23 cellular contexts compared by ENCODE assay signal in the genomic region with DNA sequence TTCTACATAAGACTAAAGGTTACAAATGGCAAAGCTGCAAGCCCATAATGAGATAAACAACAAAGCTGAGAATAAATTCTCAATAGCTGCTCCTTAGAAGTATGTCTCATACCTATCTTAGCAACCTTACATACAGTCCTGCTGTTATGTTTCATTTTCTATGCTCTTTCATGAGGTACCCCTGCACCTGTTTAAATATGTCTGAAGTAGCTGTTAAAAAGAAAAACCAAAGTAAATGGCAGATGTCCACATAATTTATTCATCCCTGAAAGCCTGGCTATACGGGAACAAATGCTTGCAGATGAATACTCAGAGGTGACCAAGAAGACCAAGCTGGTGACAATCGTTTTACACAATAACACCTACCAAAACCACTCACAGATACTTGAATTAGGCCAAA. TPM values are rescaled to one million over a fixed set of nuclear protein-coding genes. Genes with fewer than 3 reads are reported as not detected.
DNase-seq lines count a peak whose midpoint lies in the region; ATAC-seq and TF ChIP-seq lines count a peak whose summit lies in the region.
"Had no signal": no experiment of that assay in that cellular context is flagged by ENCODE, and none has a peak within 500 bp of the region (broad histone marks: within the 10 kb centered on the region; RNA-seq: fewer than 3 reads in every experiment).

No MANE protein-coding gene starts in this region.

- no peaks in the 10 kb centered on the region for H3K27me3 Mint-ChIP-seq in activated T-cell treated with anti-CD3 and anti-CD28 coated beads, Interleukin-2, amount 50 U/mL, for 24 hours
- no peaks in the 10 kb centered on the region for H3K27me3 Mint-ChIP-seq in activated T-cell treated with anti-CD3 and anti-CD28 coated beads, Interleukin-2, amount 50 U/mL, for 4 hours (ENCODE audit: low read depth)
- H3K27me3 Mint-ChIP-seq: IgD-negative memory B cell had no signal

- no peak for TF ChIP-seq POLR2A in tibial nerve (IDR thresholded peaks at IDR 0.05)

- peak overlapping the region; percentile 50 for H3K27ac Mint-ChIP-seq in activated T-cell treated with anti-CD3 and anti-CD28 coated beads, Interleukin-2, amount 50 U/mL, for 24 hours
- H3K27ac Mint-ChIP-seq: activated naive CD4-positive, alpha-beta T cell treated with anti-CD3 and anti-CD28 coated beads for 36 hours; endodermal cell; IgD-negative memory B cell; WTC11 had no signal

- peaks cover 80% of the 10 kb centered on the region for H3K36me3 Mint-ChIP-seq in activated T-cell treated with anti-CD3 and anti-CD28 coated beads, Interleukin-2, amount 50 U/mL, for 24 hours (ENCODE audit: low read depth)
- H3K36me3 Mint-ChIP-seq in activated T-cell treated with anti-CD3 and anti-CD28 coated beads, Interleukin-2, amount 50 U/mL, for 4 hours (ENCODE audit: insufficient read depth) = peaks cover 58% of the 10 kb centered on the region

- ATAC-seq in activated T-cell treated with anti-CD3 and anti-CD28 coated beads, Interleukin-2, amount 50 U/mL, for 4 hours = no peak
- no peak for ATAC-seq in GM21717 (IDR thresholded peaks at IDR 0.05; ENCODE audit: unreplicated experiment)
- ATAC-seq: HCT116, psoas muscle, WTC11 had no signal

- no peaks in the 10 kb centered on the region for H3K27me3 ChIP-seq in tibial nerve
- H3K27me3 ChIP-seq: BLaER1, MG63, suprapubic skin, uterus had no signal

- TF ChIP-seq EP300 in tibial nerve (IDR thresholded peaks at IDR 0.05) = no peak

- peaks cover 39% of the 10 kb centered on the region for H3K4me1 Mint-ChIP-seq in activated T-cell treated with anti-CD3 and anti-CD28 coated beads, Interleukin-2, amount 50 U/mL, for 24 hours (ENCODE audit: low read depth)
- peaks cover 17% of the 10 kb centered on the region for H3K4me1 Mint-ChIP-seq in activated T-cell treated with anti-CD3 and anti-CD28 coated beads, Interleukin-2, amount 50 U/mL, for 4 hours (ENCODE audit: low read depth)

- no peak overlapping the region for H3K4me3 Mint-ChIP-seq in activated T-cell treated with anti-CD3 and anti-CD28 coated beads, Interleukin-2, amount 50 U/mL, for 24 hours
- no peak overlapping the region for H3K4me3 Mint-ChIP-seq in activated T-cell treated with anti-CD3 and anti-CD28 coated beads, Interleukin-2, amount 50 U/mL, for 4 hours
- H3K4me3 Mint-ChIP-seq: activated naive CD4-positive, alpha-beta T cell treated with anti-CD3 and anti-CD28 coated beads for 36 hours; endodermal cell; IgD-negative memory B cell; WTC11 had no signal

- H3K36me3 ChIP-seq in tibial nerve = peaks cover 0 to 35% (median 0%) of the 10 kb centered on the region in 3 donors
- H3K36me3 ChIP-seq: MG63, uterus had no signal

- H3K9me3 ChIP-seq in tibial nerve = no peaks in the 10 kb centered on the region
- H3K9me3 ChIP-seq: BLaER1, MG63, psoas muscle, suprapubic skin, uterus had no signal

- DNase-seq in activated T-cell treated with anti-CD3 and anti-CD28 coated beads, Interleukin-2, amount 50 U/mL, for 24 hours = no peak
- no peak for DNase-seq in activated T-cell treated with anti-CD3 and anti-CD28 coated beads, Interleukin-2, amount 50 U/mL, for 4 hours
- DNase-seq in NCI-H1417 treated with DMSO at 0.1 percent for 48 hours (lab: John Stamatoyannopoulos, UW) (peak; percentile 68), NCI-H524 treated with DMSO at 0.1 percent for 48 hours (lab: John Stamatoyannopoulos, UW) (peak; percentile 93), myocyte (ENCODE audit: low read depth) (peak; percentile 14), C1 segment of cervical spinal cord (lab: John Stamatoyannopoulos, UW) (no peak), tibial nerve (ENCODE audit: low spot score in 2 of 2) (no peak)
- DNase-seq: activated naive CD4-positive, alpha-beta T cell treated with anti-CD3 and anti-CD28 coated beads for 36 hours; activated T-cell treated with anti-CD3 and anti-CD28 coated beads for 4 hours; amniotic stem cell; cortex of kidney; endodermal cell; kidney; MG63; NCI-H2227 treated with DMSO at 0.1 percent for 48 hours; psoas muscle; uterus had no signal

- TF ChIP-seq CTCF in tibial nerve (IDR thresholded peaks at IDR 0.05) = no peak

- H3K9me3 Mint-ChIP-seq in activated T-cell treated with anti-CD3 and anti-CD28 coated beads, Interleukin-2, amount 50 U/mL, for 24 hours = no peaks in the 10 kb centered on the region
- no peaks in the 10 kb centered on the region for H3K9me3 Mint-ChIP-seq in activated T-cell treated with anti-CD3 and anti-CD28 coated beads, Interleukin-2, amount 50 U/mL, for 4 hours
- H3K9me3 Mint-ChIP-seq: activated naive CD4-positive, alpha-beta T cell treated with anti-CD3 and anti-CD28 coated beads for 36 hours; IgD-negative memory B cell; WTC11 had no signal

- H3K4me3 ChIP-seq in tibial nerve = no peak overlapping the region
- H3K4me3 ChIP-seq: BLaER1, MG63, psoas muscle, suprapubic skin, uterus had no signal

- H3K27ac ChIP-seq in tibial nerve = no peak overlapping the region
- H3K27ac ChIP-seq: BLaER1, psoas muscle, suprapubic skin, uterus had no signal

- no peaks in the 10 kb centered on the region for H3K4me1 ChIP-seq in tibial nerve
- H3K4me1 ChIP-seq: BLaER1, psoas muscle, suprapubic skin, uterus had no signal

- WGBS in tibial nerve, 2 donors = 84 to 93% methylated on average over 2 of the region's 2 CpGs

RNA-seq across cellular contexts. Expression of a gene that starts 22.5 kb away (rescaled TPM):
- total RNA-seq in activated T-cell treated with anti-CD3 and anti-CD28 coated beads, Interleukin-2, amount 50 U/mL, for 4 hours = 100 to 1,000 TPM in 1 of 3 donors, 10 to 100 TPM in 2; 89.1 to 105 (median 91.7) TPM
- total RNA-seq in myocyte = 107 and 125 TPM in 2 replicates
- 44.3 TPM for polyA plus RNA-seq in myocyte (2012)
- 100 to 1,000 TPM in 1 of 4 donors, 10 to 100 TPM in 3; 69.9 to 106 (median 84.7) TPM for total RNA-seq in tibial nerve

Comparison
In these comparisons a context has a peak if more than half of its experiments do, and no peak if none do; other contexts are left out.
1. DNase-seq: peak in NCI-H1417 treated with DMSO at 0.1 percent for 48 hours (single experiment), NCI-H524 treated with DMSO at 0.1 percent for 48 hours (single experiment) and myocyte (single experiment); none in activated T-cell treated with anti-CD3 and anti-CD28 coated beads, Interleukin-2, amount 50 U/mL, for 24 hours (single experiment), activated T-cell treated with anti-CD3 and anti-CD28 coated beads, Interleukin-2, amount 50 U/mL, for 4 hours (single experiment), C1 segment of cervical spinal cord (0 of 14) and tibial nerve (0 of 2).